In the genomic region with DNA sequence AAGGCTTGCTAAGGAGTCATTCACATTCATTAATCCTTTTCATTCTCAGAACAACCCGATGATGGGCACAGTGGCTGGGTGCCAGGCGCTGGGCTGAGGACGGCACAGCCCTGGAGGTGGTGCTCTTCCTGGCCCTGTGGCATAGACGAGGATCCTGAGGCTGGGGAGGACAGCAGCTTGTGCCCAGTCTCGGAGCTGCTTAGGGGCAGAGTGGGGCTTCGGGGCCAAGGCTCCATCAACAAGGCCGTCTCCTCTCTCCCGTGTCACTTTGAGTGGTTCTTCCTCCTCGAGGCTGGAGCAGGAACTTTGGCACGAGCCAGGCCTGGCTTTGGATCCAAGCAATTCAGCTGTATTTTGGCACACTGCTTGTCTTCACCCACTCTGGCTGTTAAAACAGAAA, we compare ENCODE assay signal across 28 cellular contexts.
DNase-seq lines count a peak whose midpoint lies in the region; ATAC-seq and TF ChIP-seq lines count a peak whose summit lies in the region.
"Had no signal": no experiment of that assay in that cellular context is flagged by ENCODE, and none has a peak within 500 bp of the region (broad histone marks: within the 10 kb centered on the region; RNA-seq: fewer than 3 reads in every experiment).

No MANE protein-coding gene starts in this region.

- intact Hi-C loops in sciatic nerve (cut with DNase I) (no loop called here), colonic mucosa (cut with DNase I) (no loop called here)

- no peak overlapping the region for H3K4me3 ChIP-seq in OCI-LY1 (ENCODE audit: low read depth, low read length, poor library complexity, severe bottlenecking)
- no peak overlapping the region for H3K4me3 ChIP-seq in colonic mucosa
- H3K4me3 ChIP-seq: coronary artery, hepatocyte, Peyer's patch, SJCRH30, smooth muscle cell, vagina had no signal

- H3F3A ChIP-seq in OCI-LY1 (ENCODE audit: insufficient read depth, low read length), result no peaks in the 10 kb centered on the region; the same call in 1 of the 2 replicates

- H3K79me2 ChIP-seq in OCI-LY1 (ENCODE audit: insufficient read depth, low read length), result no peaks in the 10 kb centered on the region
- H3K79me2 ChIP-seq: hepatocyte had no signal

- ATAC-seq in sciatic nerve (peak; percentile 34), omental fat pad (ENCODE audit: low FRiP score) (no peak)
- no peak for ATAC-seq in activated naive CD4-positive, alpha-beta T cell treated with anti-CD3 and anti-CD28 coated beads, Interleukin-2, amount 50 U/mL, for 72 hours
- ATAC-seq: esophagus mucosa; foreskin keratinocyte; left lobe of liver; naive thymus-derived CD8-positive, alpha-beta T cell; stimulated activated effector memory CD8-positive, alpha-beta T cell treated with anti-CD3 and anti-CD28 coated beads, Interleukin-12 subunit alpha, Interleukin-12 subunit beta, amount 100 ng/mL, for 72 hours; T-cell had no signal

- no peak overlapping the region; the same call in 1 of the 2 replicates for H3K4me2 ChIP-seq in OCI-LY1 (ENCODE audit: low read length)
- H3K4me2 ChIP-seq: hepatocyte, smooth muscle cell had no signal

- peaks cover 0 to 4% of the 10 kb centered on the region in 2 donors for H3K36me3 Mint-ChIP-seq in activated naive CD4-positive, alpha-beta T cell treated with anti-CD3 and anti-CD28 coated beads, Interleukin-2, amount 50 U/mL, for 72 hours
- H3K36me3 Mint-ChIP-seq: activated naive CD8-positive, alpha-beta T cell treated with anti-CD3 and anti-CD28 coated beads, Interleukin-2, amount 10 ng/mL, durations not matched to agents 7 days and 5 days; mesothelial cell of epicardium; stimulated activated effector memory CD8-positive, alpha-beta T cell treated with anti-CD3 and anti-CD28 coated beads, Interleukin-12 subunit alpha, Interleukin-12 subunit beta, amount 100 ng/mL, for 72 hours; T-cell had no signal

- TF ChIP-seq CTCF in OCI-LY1 (IDR thresholded peaks at IDR 0.05; ENCODE audit: low read length) (no peak), colonic mucosa (IDR thresholded peaks at IDR 0.05) (no peak), omental fat pad (IDR thresholded peaks at IDR 0.05) (no peak)

- H3K27ac ChIP-seq in OCI-LY1 (ENCODE audit: low read depth, low read length, poor library complexity, severe bottlenecking), result peak overlapping the region; percentile 74
- no peak overlapping the region for H3K27ac ChIP-seq in colonic mucosa
- H3K27ac ChIP-seq: brain microvascular endothelial cell, coronary artery, foreskin keratinocyte, hepatocyte, Peyer's patch, SJCRH30, vagina had no signal

- H4K20me1 ChIP-seq in OCI-LY1 (ENCODE audit: insufficient read depth, low read length), result no peaks in the 10 kb centered on the region

- peak overlapping the region; percentile 35; the same call in 1 of the 2 replicates for H3K9ac ChIP-seq in OCI-LY1 (ENCODE audit: low read length)
- no peak overlapping the region for H3K9ac ChIP-seq in colonic mucosa (ENCODE audit: low read depth in 2 of 2, low read length in 2 of 2)

- DNase-seq in DMS79 (lab: John Stamatoyannopoulos, UW) (peak; percentile 56), medulla oblongata (ENCODE audit: extremely low spot score) (peak; percentile 45), sciatic nerve (ENCODE audit: low spot score) (no peak), colonic mucosa (no peak), omental fat pad (ENCODE audit: low spot score) (no peak)
- no peak for DNase-seq in activated naive CD4-positive, alpha-beta T cell treated with anti-CD3 and anti-CD28 coated beads, Interleukin-2, amount 50 U/mL, for 72 hours (ENCODE audit: low spot score in 2 of 2)
- DNase-seq: activated CD4-positive, alpha-beta memory T cell treated with anti-CD3 and anti-CD28 coated beads, Interleukin-2, amount 10 ng/mL, durations not matched to agents 7 days and 5 days; activated CD4-positive, CD25-positive, alpha-beta regulatory T cell treated with anti-CD3 and anti-CD28 coated beads, Interleukin-2, amount 50 U/mL, for 72 hours; activated naive CD8-positive, alpha-beta T cell treated with anti-CD3 and anti-CD28 coated beads, Interleukin-2, amount 10 ng/mL, durations not matched to agents 7 days and 5 days; brain microvascular endothelial cell; CD4-positive, alpha-beta T cell; foreskin keratinocyte; KBM-7; naive thymus-derived CD8-positive, alpha-beta T cell; NCI-H2171 treated with DMSO at 0.1 percent for 48 hours; NCI-H526; Peyer's patch; SJCRH30; T-cell had no signal

- H3K36me3 ChIP-seq in OCI-LY1 (ENCODE audit: insufficient read depth, low read length) (no peaks in the 10 kb centered on the region), colonic mucosa (no peaks in the 10 kb centered on the region)
- H3K36me3 ChIP-seq: brain microvascular endothelial cell, SJCRH30, vagina had no signal

- no peaks in the 10 kb centered on the region for H3K9me3 Mint-ChIP-seq in activated naive CD4-positive, alpha-beta T cell treated with anti-CD3 and anti-CD28 coated beads, Interleukin-2, amount 50 U/mL, for 72 hours
- H3K9me3 Mint-ChIP-seq: activated CD4-positive, alpha-beta memory T cell treated with anti-CD3 and anti-CD28 coated beads, Interleukin-2, amount 10 ng/mL, durations not matched to agents 7 days and 5 days; activated naive CD8-positive, alpha-beta T cell treated with anti-CD3 and anti-CD28 coated beads, Interleukin-2, amount 10 ng/mL, durations not matched to agents 7 days and 5 days; CD4-positive, alpha-beta T cell; mesothelial cell of epicardium; naive thymus-derived CD8-positive, alpha-beta T cell; stimulated activated effector memory CD8-positive, alpha-beta T cell treated with anti-CD3 and anti-CD28 coated beads, Interleukin-12 subunit alpha, Interleukin-12 subunit beta, amount 100 ng/mL, for 72 hours; T-cell had no signal

- H3K27ac Mint-ChIP-seq in activated naive CD4-positive, alpha-beta T cell treated with anti-CD3 and anti-CD28 coated beads, Interleukin-2, amount 50 U/mL, for 72 hours, result peak overlapping the region in 1 of 2 donors; percentile 71
- H3K27ac Mint-ChIP-seq: activated CD4-positive, alpha-beta memory T cell treated with anti-CD3 and anti-CD28 coated beads, Interleukin-2, amount 10 ng/mL, durations not matched to agents 7 days and 5 days; activated naive CD8-positive, alpha-beta T cell treated with anti-CD3 and anti-CD28 coated beads, Interleukin-2, amount 10 ng/mL, durations not matched to agents 7 days and 5 days; CD4-positive, alpha-beta T cell; mesothelial cell of epicardium; stimulated activated effector memory CD8-positive, alpha-beta T cell treated with anti-CD3 and anti-CD28 coated beads, Interleukin-12 subunit alpha, Interleukin-12 subunit beta, amount 100 ng/mL, for 72 hours; T-cell had no signal

- H3K9me3 ChIP-seq in OCI-LY1 (ENCODE audit: low read length) (no peaks in the 10 kb centered on the region), colonic mucosa (no peaks in the 10 kb centered on the region)
- H3K9me3 ChIP-seq: Peyer's patch, SJCRH30, vagina had no signal

- H3K4me1 ChIP-seq in OCI-LY1 (ENCODE audit: insufficient read depth, low read length, severe bottlenecking), result peaks cover 85% of the 10 kb centered on the region
- no peaks in the 10 kb centered on the region for H3K4me1 ChIP-seq in colonic mucosa
- H3K4me1 ChIP-seq: foreskin keratinocyte, Peyer's patch, vagina had no signal

- H3K9me2 ChIP-seq in OCI-LY1 (ENCODE audit: low read depth, low read length), result no peaks in the 10 kb centered on the region

- no peak overlapping the region for H2AFZ ChIP-seq in OCI-LY1 (ENCODE audit: low read length)
- H2AFZ ChIP-seq: hepatocyte had no signal

- H3K27me3 ChIP-seq in OCI-LY1 (ENCODE audit: insufficient read depth, low read length), result no peaks in the 10 kb centered on the region
- no peaks in the 10 kb centered on the region for H3K27me3 ChIP-seq in colonic mucosa
- H3K27me3 ChIP-seq: brain microvascular endothelial cell, foreskin keratinocyte, hepatocyte, Peyer's patch, SJCRH30, vagina had no signal

Comparison
In these comparisons a context has a peak if more than half of its experiments do, and no peak if none do; other contexts are left out.
1. DNase-seq: peak in DMS79 (single experiment) and medulla oblongata (single experiment); none in sciatic nerve (single experiment), colonic mucosa (single experiment), omental fat pad (single experiment) and activated naive CD4-positive, alpha-beta T cell treated with anti-CD3 and anti-CD28 coated beads, Interleukin-2, amount 50 U/mL, for 72 hours (0 of 2).